ENCODE assay signal across 25 cellular contexts in genomic region chr5:68421667-68422220, GRCh38.
"Had no signal": no experiment of that assay in that cellular context is flagged by ENCODE, and none has a peak within 500 bp of the region (broad histone marks: within the 10 kb centered on the region; RNA-seq: fewer than 3 reads in every experiment).

No MANE protein-coding gene starts in this region.

- H3K27ac Mint-ChIP-seq: activated CD4-positive, alpha-beta T cell treated with anti-CD3 and anti-CD28 coated beads for 36 hours; activated naive CD8-positive, alpha-beta T cell; activated T-cell treated with anti-CD3 and anti-CD28 coated beads, Interleukin-2, amount 50 U/mL, for 72 hours; mesothelial cell of epicardium; type B pancreatic cell had no signal

- H3K36me3 ChIP-seq: gastrocnemius medialis, uterus had no signal

- H3K9me3 ChIP-seq: gastrocnemius medialis, testis, uterus had no signal

- H3K4me2 ChIP-seq: hepatocyte had no signal

- H3K27me3 Mint-ChIP-seq: activated naive CD8-positive, alpha-beta T cell; brain; type B pancreatic cell had no signal

- ATAC-seq: activated CD4-positive, alpha-beta T cell treated with anti-CD3 and anti-CD28 coated beads for 36 hours; activated T-cell treated with anti-CD3 and anti-CD28 coated beads, Interleukin-2, amount 50 U/mL, for 72 hours; gastrocnemius medialis; left ventricle myocardium superior; right cardiac atrium; stimulated activated naive CD8-positive, alpha-beta T cell treated with anti-CD3 and anti-CD28 coated beads, Interleukin-15, Interleukin-2, amounts not matched to agents 100 U/mL and 50 U/mL, for 24 hours had no signal

- H3K27me3 ChIP-seq: gastrocnemius medialis, hepatocyte, testis, uterus had no signal

- H3K4me3 ChIP-seq: gastrocnemius medialis, hepatocyte, testis, uterus had no signal

- H3K9me3 Mint-ChIP-seq: activated T-cell treated with anti-CD3 and anti-CD28 coated beads, Interleukin-2, amount 50 U/mL, for 72 hours; brain; mesothelial cell of epicardium; naive B cell; type B pancreatic cell had no signal

- H3K36me3 Mint-ChIP-seq: activated naive CD8-positive, alpha-beta T cell; brain; mesothelial cell of epicardium; naive B cell had no signal

- H2AFZ ChIP-seq: hepatocyte had no signal

- H3K4me3 Mint-ChIP-seq: activated CD4-positive, alpha-beta T cell treated with anti-CD3 and anti-CD28 coated beads for 36 hours; activated naive CD8-positive, alpha-beta T cell; brain; mesothelial cell of epicardium; naive B cell; type B pancreatic cell had no signal

- H3K27ac ChIP-seq: epithelial cell of prostate, gastrocnemius medialis, uterus had no signal

- H3K79me2 ChIP-seq: hepatocyte had no signal

- DNase-seq: activated CD4-positive, alpha-beta T cell treated with anti-CD3 and anti-CD28 coated beads for 36 hours; activated CD4-positive, CD25-positive, alpha-beta regulatory T cell; activated effector memory CD4-positive, alpha-beta T cell treated with Interleukin-2 at 50 U/mL for 16 hours; activated naive CD4-positive, alpha-beta T cell treated with Interleukin-2 at 50 U/mL for 16 hours; activated T-cell treated with anti-CD3 and anti-CD28 coated beads for 4 hours; activated T-cell treated with anti-CD3 and anti-CD28 coated beads, Interleukin-2, amount 50 U/mL, for 72 hours; aorta; dermis blood vessel endothelial cell; effector CD4-positive, alpha-beta T cell; gastrocnemius medialis; islet precursor cell; left ventricle myocardium superior; naive B cell; posterior cingulate gyrus; right cardiac atrium; stimulated activated CD4-positive, alpha-beta T cell treated with anti-CD3 and anti-CD28 coated beads, Interleukin-2, amount 100 ng/mL, for 48 hours; stimulated activated naive CD8-positive, alpha-beta T cell treated with anti-CD3 and anti-CD28 coated beads, Interleukin-15, Interleukin-2, amounts not matched to agents 100 U/mL and 50 U/mL, for 24 hours; testis; uterus had no signal
